ENCODE assay signal across 1 cellular context in the genomic region with DNA sequence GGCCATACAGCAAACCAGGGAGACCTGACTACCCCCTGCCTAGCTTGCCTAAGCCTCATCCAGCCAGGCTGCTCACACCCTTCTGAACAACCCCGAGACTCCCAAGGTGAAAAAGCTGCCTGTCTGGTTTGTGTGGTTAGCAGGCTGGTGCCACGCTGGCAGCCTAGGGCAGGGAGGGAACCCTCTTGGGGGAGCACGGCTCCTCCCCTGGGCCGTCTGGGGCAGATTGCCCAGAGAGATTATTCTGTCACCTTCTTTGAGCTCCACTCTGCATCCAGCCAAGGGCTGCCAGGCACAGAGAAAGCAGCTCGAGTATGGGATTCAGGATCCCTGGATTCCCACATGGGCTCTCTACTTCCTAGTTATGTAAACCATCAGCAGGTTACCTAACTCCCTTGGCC.
TF ChIP-seq lines count a peak whose summit lies in the region.

No MANE protein-coding gene starts in this region.

TF ChIP-seq in HEK293, 187 proteins besides CTCF, POLR2A, EP300 and RAD21 (continued from another document and continues in another):
- TF ChIP-seq, protein P1, sequence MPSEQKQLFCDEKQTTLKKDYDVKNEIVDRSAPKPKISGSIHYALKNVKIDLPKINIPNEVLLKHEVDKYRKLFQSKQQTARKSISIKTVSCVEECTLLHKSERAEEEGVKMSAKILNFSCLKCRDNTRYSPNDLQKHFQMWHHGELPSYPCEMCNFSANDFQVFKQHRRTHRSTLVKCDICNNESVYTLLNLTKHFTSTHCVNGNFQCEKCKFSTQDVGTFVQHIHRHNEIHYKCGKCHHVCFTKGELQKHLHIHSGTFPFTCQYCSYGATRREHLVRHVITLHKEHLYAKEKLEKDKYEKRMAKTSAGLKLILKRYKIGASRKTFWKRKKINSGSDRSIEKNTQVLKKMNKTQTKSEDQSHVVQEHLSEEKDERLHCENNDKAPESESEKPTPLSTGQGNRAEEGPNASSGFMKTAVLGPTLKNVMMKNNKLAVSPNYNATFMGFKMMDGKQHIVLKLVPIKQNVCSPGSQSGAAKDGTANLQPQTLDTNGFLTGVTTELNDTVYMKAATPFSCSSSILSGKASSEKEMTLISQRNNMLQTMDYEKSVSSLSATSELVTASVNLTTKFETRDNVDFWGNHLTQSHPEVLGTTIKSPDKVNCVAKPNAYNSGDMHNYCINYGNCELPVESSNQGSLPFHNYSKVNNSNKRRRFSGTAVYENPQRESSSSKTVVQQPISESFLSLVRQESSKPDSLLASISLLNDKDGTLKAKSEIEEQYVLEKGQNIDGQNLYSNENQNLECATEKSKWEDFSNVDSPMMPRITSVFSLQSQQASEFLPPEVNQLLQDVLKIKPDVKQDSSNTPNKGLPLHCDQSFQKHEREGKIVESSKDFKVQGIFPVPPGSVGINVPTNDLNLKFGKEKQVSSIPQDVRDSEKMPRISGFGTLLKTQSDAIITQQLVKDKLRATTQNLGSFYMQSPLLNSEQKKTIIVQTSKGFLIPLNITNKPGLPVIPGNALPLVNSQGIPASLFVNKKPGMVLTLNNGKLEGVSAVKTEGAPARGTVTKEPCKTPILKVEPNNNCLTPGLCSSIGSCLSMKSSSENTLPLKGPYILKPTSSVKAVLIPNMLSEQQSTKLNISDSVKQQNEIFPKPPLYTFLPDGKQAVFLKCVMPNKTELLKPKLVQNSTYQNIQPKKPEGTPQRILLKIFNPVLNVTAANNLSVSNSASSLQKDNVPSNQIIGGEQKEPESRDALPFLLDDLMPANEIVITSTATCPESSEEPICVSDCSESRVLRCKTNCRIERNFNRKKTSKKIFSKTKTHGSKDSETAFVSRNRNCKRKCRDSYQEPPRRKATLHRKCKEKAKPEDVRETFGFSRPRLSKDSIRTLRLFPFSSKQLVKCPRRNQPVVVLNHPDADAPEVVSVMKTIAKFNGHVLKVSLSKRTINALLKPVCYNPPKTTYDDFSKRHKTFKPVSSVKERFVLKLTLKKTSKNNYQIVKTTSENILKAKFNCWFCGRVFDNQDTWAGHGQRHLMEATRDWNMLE (tag by site-specific recombination; conservative IDR thresholded peaks at IDR 0.05; ENCODE audit: low read depth), result no peak
- TF ChIP-seq ZNF561 (tag by site-specific recombination; IDR thresholded peaks at IDR 0.05; ENCODE audit: borderline replicate concordance) (no peak), ZNF510 (tag by site-specific recombination; IDR thresholded peaks at IDR 0.05; ENCODE audit: insufficient replicate concordance) (no peak), ZBTB17 (tag by site-specific recombination; IDR thresholded peaks at IDR 0.05) (peak; percentile 34; the same call in 1 of the 2 replicates), ZSCAN16 (tag by site-specific recombination; IDR thresholded peaks at IDR 0.05) (no peak), ZNF391 (tag by site-specific recombination; IDR thresholded peaks at IDR 0.05; ENCODE audit: borderline replicate concordance, low read depth) (no peak), IKZF3 (tag by site-specific recombination; IDR thresholded peaks at IDR 0.05) (no peak), ZBTB20 (tag by site-specific recombination; IDR thresholded peaks at IDR 0.05) (no peak), ZNF514 (tag by site-specific recombination; IDR thresholded peaks at IDR 0.05) (no peak), ZFP69B (tag by site-specific recombination; IDR thresholded peaks at IDR 0.05) (no peak), ZNF670 (tag by site-specific recombination; IDR thresholded peaks at IDR 0.05; ENCODE audit: low read depth) (no peak), HOXA7 (CRISPR knock-in tag; IDR thresholded peaks at IDR 0.05; ENCODE audit: borderline replicate concordance) (no peak), ZNF311 (tag by site-specific recombination; IDR thresholded peaks at IDR 0.05; ENCODE audit: borderline replicate concordance) (no peak), WT1 (tag by site-specific recombination; IDR thresholded peaks at IDR 0.05) (peak; percentile 79), ZNF239 (tag by site-specific recombination; IDR thresholded peaks at IDR 0.05) (no peak), ZNF292 (tag by site-specific recombination; IDR thresholded peaks at IDR 0.05; ENCODE audit: borderline replicate concordance, low read depth) (no peak), ZFP41 (tag by site-specific recombination; IDR thresholded peaks at IDR 0.05; ENCODE audit: borderline replicate concordance) (no peak), ZNF548 (tag by site-specific recombination; IDR thresholded peaks at IDR 0.05) (no peak), GLIS2 (tag by site-specific recombination; IDR thresholded peaks at IDR 0.05) (0 out of 2 replicates have a peak, but pooled peaks have one; percentile 27), ZXDB (tag by site-specific recombination; IDR thresholded peaks at IDR 0.05) (no peak), KLF1 (tag by site-specific recombination; IDR thresholded peaks at IDR 0.05) (peak; percentile 28; the same call in 1 of the 2 replicates), ZNF837 (tag by site-specific recombination; IDR thresholded peaks at IDR 0.05) (no peak)
- TF ChIP-seq, protein P2, sequence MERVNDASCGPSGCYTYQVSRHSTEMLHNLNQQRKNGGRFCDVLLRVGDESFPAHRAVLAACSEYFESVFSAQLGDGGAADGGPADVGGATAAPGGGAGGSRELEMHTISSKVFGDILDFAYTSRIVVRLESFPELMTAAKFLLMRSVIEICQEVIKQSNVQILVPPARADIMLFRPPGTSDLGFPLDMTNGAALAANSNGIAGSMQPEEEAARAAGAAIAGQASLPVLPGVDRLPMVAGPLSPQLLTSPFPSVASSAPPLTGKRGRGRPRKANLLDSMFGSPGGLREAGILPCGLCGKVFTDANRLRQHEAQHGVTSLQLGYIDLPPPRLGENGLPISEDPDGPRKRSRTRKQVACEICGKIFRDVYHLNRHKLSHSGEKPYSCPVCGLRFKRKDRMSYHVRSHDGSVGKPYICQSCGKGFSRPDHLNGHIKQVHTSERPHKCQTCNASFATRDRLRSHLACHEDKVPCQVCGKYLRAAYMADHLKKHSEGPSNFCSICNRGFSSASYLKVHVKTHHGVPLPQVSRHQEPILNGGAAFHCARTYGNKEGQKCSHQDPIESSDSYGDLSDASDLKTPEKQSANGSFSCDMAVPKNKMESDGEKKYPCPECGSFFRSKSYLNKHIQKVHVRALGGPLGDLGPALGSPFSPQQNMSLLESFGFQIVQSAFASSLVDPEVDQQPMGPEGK (tag by site-specific recombination; IDR thresholded peaks at IDR 0.05), result no peak
- TF ChIP-seq, protein P3, sequence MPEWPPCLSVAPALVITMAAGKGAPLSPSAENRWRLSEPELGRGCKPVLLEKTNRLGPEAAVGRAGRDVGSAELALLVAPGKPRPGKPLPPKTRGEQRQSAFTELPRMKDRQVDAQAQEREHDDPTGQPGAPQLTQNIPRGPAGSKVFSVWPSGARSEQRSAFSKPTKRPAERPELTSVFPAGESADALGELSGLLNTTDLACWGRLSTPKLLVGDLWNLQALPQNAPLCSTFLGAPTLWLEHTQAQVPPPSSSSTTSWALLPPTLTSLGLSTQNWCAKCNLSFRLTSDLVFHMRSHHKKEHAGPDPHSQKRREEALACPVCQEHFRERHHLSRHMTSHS (tag by site-specific recombination; IDR thresholded peaks at IDR 0.05), result no peak
- TF ChIP-seq, protein P4, sequence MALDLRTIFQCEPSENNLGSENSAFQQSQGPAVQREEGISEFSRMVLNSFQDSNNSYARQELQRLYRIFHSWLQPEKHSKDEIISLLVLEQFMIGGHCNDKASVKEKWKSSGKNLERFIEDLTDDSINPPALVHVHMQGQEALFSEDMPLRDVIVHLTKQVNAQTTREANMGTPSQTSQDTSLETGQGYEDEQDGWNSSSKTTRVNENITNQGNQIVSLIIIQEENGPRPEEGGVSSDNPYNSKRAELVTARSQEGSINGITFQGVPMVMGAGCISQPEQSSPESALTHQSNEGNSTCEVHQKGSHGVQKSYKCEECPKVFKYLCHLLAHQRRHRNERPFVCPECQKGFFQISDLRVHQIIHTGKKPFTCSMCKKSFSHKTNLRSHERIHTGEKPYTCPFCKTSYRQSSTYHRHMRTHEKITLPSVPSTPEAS (tag by site-specific recombination; IDR thresholded peaks at IDR 0.05), result no peak
- TF ChIP-seq, protein P5, sequence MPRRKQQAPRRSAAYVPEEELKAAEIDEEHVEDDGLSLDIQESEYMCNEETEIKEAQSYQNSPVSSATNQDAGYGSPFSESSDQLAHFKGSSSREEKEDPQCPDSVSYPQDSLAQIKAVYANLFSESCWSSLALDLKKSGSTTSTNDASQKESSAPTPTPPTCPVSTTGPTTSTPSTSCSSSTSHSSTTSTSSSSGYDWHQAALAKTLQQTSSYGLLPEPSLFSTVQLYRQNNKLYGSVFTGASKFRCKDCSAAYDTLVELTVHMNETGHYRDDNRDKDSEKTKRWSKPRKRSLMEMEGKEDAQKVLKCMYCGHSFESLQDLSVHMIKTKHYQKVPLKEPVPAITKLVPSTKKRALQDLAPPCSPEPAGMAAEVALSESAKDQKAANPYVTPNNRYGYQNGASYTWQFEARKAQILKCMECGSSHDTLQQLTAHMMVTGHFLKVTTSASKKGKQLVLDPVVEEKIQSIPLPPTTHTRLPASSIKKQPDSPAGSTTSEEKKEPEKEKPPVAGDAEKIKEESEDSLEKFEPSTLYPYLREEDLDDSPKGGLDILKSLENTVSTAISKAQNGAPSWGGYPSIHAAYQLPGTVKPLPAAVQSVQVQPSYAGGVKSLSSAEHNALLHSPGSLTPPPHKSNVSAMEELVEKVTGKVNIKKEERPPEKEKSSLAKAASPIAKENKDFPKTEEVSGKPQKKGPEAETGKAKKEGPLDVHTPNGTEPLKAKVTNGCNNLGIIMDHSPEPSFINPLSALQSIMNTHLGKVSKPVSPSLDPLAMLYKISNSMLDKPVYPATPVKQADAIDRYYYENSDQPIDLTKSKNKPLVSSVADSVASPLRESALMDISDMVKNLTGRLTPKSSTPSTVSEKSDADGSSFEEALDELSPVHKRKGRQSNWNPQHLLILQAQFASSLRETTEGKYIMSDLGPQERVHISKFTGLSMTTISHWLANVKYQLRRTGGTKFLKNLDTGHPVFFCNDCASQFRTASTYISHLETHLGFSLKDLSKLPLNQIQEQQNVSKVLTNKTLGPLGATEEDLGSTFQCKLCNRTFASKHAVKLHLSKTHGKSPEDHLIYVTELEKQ (tag by site-specific recombination; IDR thresholded peaks at IDR 0.05; ENCODE audit: borderline replicate concordance), result no peak
- TF ChIP-seq, protein P6, sequence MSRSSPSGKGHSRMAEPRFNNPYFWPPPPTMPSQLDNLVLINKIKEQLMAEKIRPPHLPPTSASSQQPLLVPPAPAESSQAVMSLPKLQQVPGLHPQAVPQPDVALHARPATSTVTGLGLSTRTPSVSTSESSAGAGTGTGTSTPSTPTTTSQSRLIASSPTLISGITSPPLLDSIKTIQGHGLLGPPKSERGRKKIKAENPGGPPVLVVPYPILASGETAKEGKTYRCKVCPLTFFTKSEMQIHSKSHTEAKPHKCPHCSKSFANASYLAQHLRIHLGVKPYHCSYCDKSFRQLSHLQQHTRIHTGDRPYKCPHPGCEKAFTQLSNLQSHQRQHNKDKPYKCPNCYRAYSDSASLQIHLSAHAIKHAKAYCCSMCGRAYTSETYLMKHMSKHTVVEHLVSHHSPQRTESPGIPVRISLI (tag by site-specific recombination; IDR thresholded peaks at IDR 0.05), result no peak
- TF ChIP-seq, protein P7, sequence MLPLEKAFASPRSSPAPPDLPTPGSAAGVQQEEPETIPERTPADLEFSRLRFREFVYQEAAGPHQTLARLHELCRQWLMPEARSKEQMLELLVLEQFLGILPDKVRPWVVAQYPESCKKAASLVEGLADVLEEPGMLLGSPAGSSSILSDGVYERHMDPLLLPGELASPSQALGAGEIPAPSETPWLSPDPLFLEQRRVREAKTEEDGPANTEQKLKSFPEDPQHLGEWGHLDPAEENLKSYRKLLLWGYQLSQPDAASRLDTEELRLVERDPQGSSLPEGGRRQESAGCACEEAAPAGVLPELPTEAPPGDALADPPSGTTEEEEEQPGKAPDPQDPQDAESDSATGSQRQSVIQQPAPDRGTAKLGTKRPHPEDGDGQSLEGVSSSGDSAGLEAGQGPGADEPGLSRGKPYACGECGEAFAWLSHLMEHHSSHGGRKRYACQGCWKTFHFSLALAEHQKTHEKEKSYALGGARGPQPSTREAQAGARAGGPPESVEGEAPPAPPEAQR (tag by site-specific recombination; IDR thresholded peaks at IDR 0.05), result no peak
- TF ChIP-seq, protein P8, sequence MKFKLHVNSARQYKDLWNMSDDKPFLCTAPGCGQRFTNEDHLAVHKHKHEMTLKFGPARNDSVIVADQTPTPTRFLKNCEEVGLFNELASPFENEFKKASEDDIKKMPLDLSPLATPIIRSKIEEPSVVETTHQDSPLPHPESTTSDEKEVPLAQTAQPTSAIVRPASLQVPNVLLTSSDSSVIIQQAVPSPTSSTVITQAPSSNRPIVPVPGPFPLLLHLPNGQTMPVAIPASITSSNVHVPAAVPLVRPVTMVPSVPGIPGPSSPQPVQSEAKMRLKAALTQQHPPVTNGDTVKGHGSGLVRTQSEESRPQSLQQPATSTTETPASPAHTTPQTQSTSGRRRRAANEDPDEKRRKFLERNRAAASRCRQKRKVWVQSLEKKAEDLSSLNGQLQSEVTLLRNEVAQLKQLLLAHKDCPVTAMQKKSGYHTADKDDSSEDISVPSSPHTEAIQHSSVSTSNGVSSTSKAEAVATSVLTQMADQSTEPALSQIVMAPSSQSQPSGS (tag by site-specific recombination; IDR thresholded peaks at IDR 0.05; ENCODE audit: low read depth), result no peak
- TF ChIP-seq, protein P9, sequence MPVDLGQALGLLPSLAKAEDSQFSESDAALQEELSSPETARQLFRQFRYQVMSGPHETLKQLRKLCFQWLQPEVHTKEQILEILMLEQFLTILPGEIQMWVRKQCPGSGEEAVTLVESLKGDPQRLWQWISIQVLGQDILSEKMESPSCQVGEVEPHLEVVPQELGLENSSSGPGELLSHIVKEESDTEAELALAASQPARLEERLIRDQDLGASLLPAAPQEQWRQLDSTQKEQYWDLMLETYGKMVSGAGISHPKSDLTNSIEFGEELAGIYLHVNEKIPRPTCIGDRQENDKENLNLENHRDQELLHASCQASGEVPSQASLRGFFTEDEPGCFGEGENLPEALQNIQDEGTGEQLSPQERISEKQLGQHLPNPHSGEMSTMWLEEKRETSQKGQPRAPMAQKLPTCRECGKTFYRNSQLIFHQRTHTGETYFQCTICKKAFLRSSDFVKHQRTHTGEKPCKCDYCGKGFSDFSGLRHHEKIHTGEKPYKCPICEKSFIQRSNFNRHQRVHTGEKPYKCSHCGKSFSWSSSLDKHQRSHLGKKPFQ (tag by site-specific recombination; IDR thresholded peaks at IDR 0.05), result no peak
- TF ChIP-seq, protein P10, sequence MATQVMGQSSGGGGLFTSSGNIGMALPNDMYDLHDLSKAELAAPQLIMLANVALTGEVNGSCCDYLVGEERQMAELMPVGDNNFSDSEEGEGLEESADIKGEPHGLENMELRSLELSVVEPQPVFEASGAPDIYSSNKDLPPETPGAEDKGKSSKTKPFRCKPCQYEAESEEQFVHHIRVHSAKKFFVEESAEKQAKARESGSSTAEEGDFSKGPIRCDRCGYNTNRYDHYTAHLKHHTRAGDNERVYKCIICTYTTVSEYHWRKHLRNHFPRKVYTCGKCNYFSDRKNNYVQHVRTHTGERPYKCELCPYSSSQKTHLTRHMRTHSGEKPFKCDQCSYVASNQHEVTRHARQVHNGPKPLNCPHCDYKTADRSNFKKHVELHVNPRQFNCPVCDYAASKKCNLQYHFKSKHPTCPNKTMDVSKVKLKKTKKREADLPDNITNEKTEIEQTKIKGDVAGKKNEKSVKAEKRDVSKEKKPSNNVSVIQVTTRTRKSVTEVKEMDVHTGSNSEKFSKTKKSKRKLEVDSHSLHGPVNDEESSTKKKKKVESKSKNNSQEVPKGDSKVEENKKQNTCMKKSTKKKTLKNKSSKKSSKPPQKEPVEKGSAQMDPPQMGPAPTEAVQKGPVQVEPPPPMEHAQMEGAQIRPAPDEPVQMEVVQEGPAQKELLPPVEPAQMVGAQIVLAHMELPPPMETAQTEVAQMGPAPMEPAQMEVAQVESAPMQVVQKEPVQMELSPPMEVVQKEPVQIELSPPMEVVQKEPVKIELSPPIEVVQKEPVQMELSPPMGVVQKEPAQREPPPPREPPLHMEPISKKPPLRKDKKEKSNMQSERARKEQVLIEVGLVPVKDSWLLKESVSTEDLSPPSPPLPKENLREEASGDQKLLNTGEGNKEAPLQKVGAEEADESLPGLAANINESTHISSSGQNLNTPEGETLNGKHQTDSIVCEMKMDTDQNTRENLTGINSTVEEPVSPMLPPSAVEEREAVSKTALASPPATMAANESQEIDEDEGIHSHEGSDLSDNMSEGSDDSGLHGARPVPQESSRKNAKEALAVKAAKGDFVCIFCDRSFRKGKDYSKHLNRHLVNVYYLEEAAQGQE (tag by site-specific recombination; IDR thresholded peaks at IDR 0.05), result no peak
